Comparison of ENCODE assay signal across 1 cellular context in genomic region chr12:130669205-130669557, GRCh38.
TF ChIP-seq lines count a peak whose summit lies in the region.

No MANE protein-coding gene starts in this region.

TF ChIP-seq in K562, 482 proteins besides CTCF, POLR2A, EP300 and RAD21 (continued from another document and continues in another):
- TF ChIP-seq MGA (IDR thresholded peaks at IDR 0.05) (peak; percentile 75), ZBTB7A (IDR thresholded peaks at IDR 0.05; ENCODE audit: borderline replicate concordance, control insufficient read depth, low read depth, low read length) (no peak), SPI1 (IDR thresholded peaks at IDR 0.05; ENCODE audit: borderline replicate concordance, low read depth, low read length) (peak; percentile 38; the same call in 1 of the 2 replicates), RBM25 (IDR thresholded peaks at IDR 0.05; ENCODE audit: low read depth, low read length, severe bottlenecking) (peak; percentile 85), CBX3 (IDR thresholded peaks at IDR 0.05; ENCODE audit: borderline replicate concordance in 1 of 2, low read length in 2 of 2) (no peak), CHD2 (IDR thresholded peaks at IDR 0.05; ENCODE audit: low read depth, low read length) (peak; percentile 97), RAD51 (IDR thresholded peaks at IDR 0.05; ENCODE audit: borderline replicate concordance, low read depth) (peak; percentile 28; the same call in 1 of the 2 replicates), HMG20A (CRISPR knock-in tag; conservative IDR thresholded peaks at IDR 0.05) (no peak), ELF4 (CRISPR knock-in tag; IDR thresholded peaks at IDR 0.05) (no peak), ZNF644 (tag; IDR thresholded peaks at IDR 0.05; ENCODE audit: low read depth) (no peak), DLX4 (CRISPR knock-in tag; IDR thresholded peaks at IDR 0.05) (no peak), ZNF224 (CRISPR knock-in tag; IDR thresholded peaks at IDR 0.05) (no peak), U2AF2 (optimal IDR thresholded peaks at IDR 0.05; ENCODE audit: low read depth, low read length) (no peak), MXD1 (CRISPR knock-in tag; IDR thresholded peaks at IDR 0.05; ENCODE audit: borderline replicate concordance, poor library complexity, severe bottlenecking) (no peak), PCBP2 (IDR thresholded peaks at IDR 0.05; ENCODE audit: low read depth, low read length, poor library complexity, severe bottlenecking) (no peak), ARID4B (CRISPR knock-in tag; IDR thresholded peaks at IDR 0.05) (no peak), HOMEZ (CRISPR knock-in tag; IDR thresholded peaks at IDR 0.05) (no peak), SUPT5H (IDR thresholded peaks at IDR 0.05) (no peak), MBD1 (CRISPR knock-in tag; IDR thresholded peaks at IDR 0.05) (no peak), BHLHE40 (IDR thresholded peaks at IDR 0.05; ENCODE audit: low read length) (no peak), ZNF696 (CRISPR knock-in tag; conservative IDR thresholded peaks at IDR 0.05) (no peak), PTBP1 (IDR thresholded peaks at IDR 0.05; ENCODE audit: low read depth, low read length) (no peak), BRF1 (IDR thresholded peaks at IDR 0.05; ENCODE audit: borderline replicate concordance, extremely low read depth, insufficient read length) (no peak), ARHGAP35 (IDR thresholded peaks at IDR 0.05; ENCODE audit: partially characterized antibody) (peak; percentile 45), ETS1 (conservative IDR thresholded peaks at IDR 0.05; ENCODE audit: control insufficient read depth, low read depth, low read length) (no peak), CGGBP1 (CRISPR knock-in tag; IDR thresholded peaks at IDR 0.05) (no peak), BACH1 (tag; IDR thresholded peaks at IDR 0.05) (no peak), ZNF780A (CRISPR knock-in tag; IDR thresholded peaks at IDR 0.05) (no peak), NFRKB (IDR thresholded peaks at IDR 0.05; ENCODE audit: low read depth) (no peak), TAL1 (IDR thresholded peaks at IDR 0.05) (no peak; the same call in 1 of the 2 replicates), MYC (IDR thresholded peaks at IDR 0.05; ENCODE audit: low read depth, low read length) (peak; percentile 57), MYC (CRISPR knock-in tag; IDR thresholded peaks at IDR 0.05; ENCODE audit: borderline replicate concordance, low read depth) (no peak), MAX (CRISPR knock-in tag; IDR thresholded peaks at IDR 0.05) (peak; percentile 64), ZNF778 (CRISPR knock-in tag; IDR thresholded peaks at IDR 0.05) (no peak), RFX1 (IDR thresholded peaks at IDR 0.05) (no peak), CREB5 (CRISPR knock-in tag; IDR thresholded peaks at IDR 0.05) (no peak)
